ENCODE assay signal across 8 cellular contexts in genomic region chr9:134443169-134444039, GRCh38.
DNase-seq lines count a peak whose midpoint lies in the region; ATAC-seq and TF ChIP-seq lines count a peak whose summit lies in the region.

No MANE protein-coding gene starts in this region.

- H3K4me3 ChIP-seq in AG04449 (ENCODE audit: low read depth, low read length): no peak overlapping the region

- POLR2A ChIA-PET in AG04449 (lab: Yijun Ruan, JAX): interaction anchor here (0.8 to 2.2 kb wide), 7 partner anchors 9 to 276 kb away, joined by 3 to 13 read pairs (median 3); no protein-coding TSS in a partner anchor
- POLR2A ChIA-PET in activated CD8-positive, alpha-beta T cell treated with anti-CD3 and anti-CD28 coated beads for 36 hours (lab: Charles Lee): interaction anchor here (0.7 to 1.9 kb wide), 7 partner anchors 12 to 115 kb away, joined by 3 to 6 read pairs (median 4); no protein-coding TSS in a partner anchor

- CTCF ChIA-PET in AG04449 (lab: Yijun Ruan, JAX): interaction anchor here (0.6 to 3.1 kb wide), 29 partner anchors 9 to 369 kb away, joined by 3 to 256 read pairs (median 4); partner anchors contain the start of genes COL5A1 and RNU6ATAC
- CTCF ChIA-PET in activated CD8-positive, alpha-beta T cell treated with anti-CD3 and anti-CD28 coated beads for 36 hours (lab: Charles Lee): interaction anchor here (0.6 to 2.5 kb wide), 30 partner anchors 10 to 281 kb away, joined by 3 to 36 read pairs (median 5); no protein-coding TSS in a partner anchor

- intact Hi-C loops in activated CD8-positive, alpha-beta T cell treated with anti-CD3 and anti-CD28 coated beads for 36 hours (cut with micrococcal nuclease): loop anchor here (5.0 kb wide), 1 partner anchor 271 kb away; no protein-coding TSS in a partner anchor

- peak; percentile 99 for TF ChIP-seq CTCF in AG04449 (IDR thresholded peaks at IDR 0.05; ENCODE audit: insufficient read depth, low read length, missing control alignments)
- peak; percentile 99 for TF ChIP-seq CTCF in activated CD8-positive, alpha-beta T cell treated with anti-CD3 and anti-CD28 coated beads for 36 hours (IDR thresholded peaks at IDR 0.05)

- no peak overlapping the region for H3K27ac Mint-ChIP-seq in activated CD8-positive, alpha-beta T cell treated with anti-CD3 and anti-CD28 coated beads for 36 hours

- H3K9me3 Mint-ChIP-seq in activated CD8-positive, alpha-beta T cell treated with anti-CD3 and anti-CD28 coated beads for 36 hours: no peaks in the 10 kb centered on the region

- ATAC-seq in GM18861 (IDR thresholded peaks at IDR 0.05; ENCODE audit: unreplicated experiment) (peak; percentile 74), HG03442 (IDR thresholded peaks at IDR 0.05; ENCODE audit: unreplicated experiment) (peak; percentile 71)
- ATAC-seq in activated CD8-positive, alpha-beta T cell treated with anti-CD3 and anti-CD28 coated beads for 36 hours: peak; percentile 99

- peaks cover 17% of the 10 kb centered on the region for H3K27me3 Mint-ChIP-seq in activated CD8-positive, alpha-beta T cell treated with anti-CD3 and anti-CD28 coated beads for 36 hours

- H3K4me1 Mint-ChIP-seq in activated CD8-positive, alpha-beta T cell treated with anti-CD3 and anti-CD28 coated beads for 36 hours (ENCODE audit: low read depth): peaks cover 20% of the 10 kb centered on the region

- no peaks in the 10 kb centered on the region for H3K36me3 Mint-ChIP-seq in activated CD8-positive, alpha-beta T cell treated with anti-CD3 and anti-CD28 coated beads for 36 hours (ENCODE audit: low read depth)

- H3K4me3 Mint-ChIP-seq in activated CD8-positive, alpha-beta T cell treated with anti-CD3 and anti-CD28 coated beads for 36 hours: no peak overlapping the region

- DNase-seq in AG04449 (ENCODE audit: low read depth, low spot score) (peak; percentile 40), NCI-H774 (lab: John Stamatoyannopoulos, UW) (peak; percentile 63), dermis microvascular lymphatic vessel endothelial cell (ENCODE audit: low read depth in 2 of 2) (peak; percentile 26 to 82), lung microvascular endothelial cell (ENCODE audit: low read depth in 2 of 2) (peak; percentile 80 to 83)
- DNase-seq in activated CD8-positive, alpha-beta T cell treated with anti-CD3 and anti-CD28 coated beads for 36 hours: peak; percentile 94
- peak; percentile 72 to 84 (median 77) for DNase-seq in stimulated activated CD4-positive, alpha-beta T cell treated with anti-CD3 and anti-CD28 coated beads, TNF-alpha, amount 100 ng/mL, for 48 hours (ENCODE audit: low read depth in 3 of 3)

Comparison
In these comparisons a context has a peak if more than half of its experiments do, and no peak if none do; other contexts are left out.
1. DNase-seq: peak in every context shown above with its lines; median percentile 94 in activated CD8-positive, alpha-beta T cell treated with anti-CD3 and anti-CD28 coated beads for 36 hours; 82 in lung microvascular endothelial cell; 77 in stimulated activated CD4-positive, alpha-beta T cell treated with anti-CD3 and anti-CD28 coated beads, TNF-alpha, amount 100 ng/mL, for 48 hours; 63 in NCI-H774; 54 in dermis microvascular lymphatic vessel endothelial cell; 40 in AG04449.